In genomic region chr14:79496701-79497100, GRCh38 we compare ENCODE assay signal across 17 cellular contexts.
"Had no signal": no experiment of that assay in that cellular context is flagged by ENCODE, and none has a peak within 500 bp of the region (broad histone marks: within the 10 kb centered on the region; RNA-seq: fewer than 3 reads in every experiment).

No MANE protein-coding gene starts in this region.

- DNase-seq: activated CD4-positive, alpha-beta T cell treated with anti-CD3 and anti-CD28 coated beads, Interleukin-2, amount 10 ng/mL, durations not matched to agents 7 days and 5 days; activated CD8-positive, alpha-beta T cell treated with anti-CD3 and anti-CD28 coated beads, Interleukin-2, amount 10 ng/mL, durations not matched to agents 7 days and 5 days; activated gamma-delta T cell; activated naive CD4-positive, alpha-beta T cell treated with anti-CD3 and anti-CD28 coated beads, Interleukin-2, amount 50 U/mL, for 16 hours; activated naive CD8-positive, alpha-beta T cell treated with anti-CD3 and anti-CD28 coated beads, Interleukin-2, amount 50 U/mL, for 24 hours; anterior cingulate cortex; body of pancreas; effector memory CD4-positive, alpha-beta T cell; foreskin keratinocyte; immature natural killer cell; natural killer cell; ovary; stimulated activated CD4-positive, alpha-beta T cell treated with anti-CD3 and anti-CD28 coated beads, Interleukin-4, amount 100 ng/mL, for 24 hours; stimulated activated naive CD4-positive, alpha-beta T cell treated with Interleukin-2 at 50 U/mL for 16 hours; upper lobe of right lung had no signal

- ATAC-seq: activated CD4-positive, CD25-positive, alpha-beta regulatory T cell treated with anti-CD3 and anti-CD28 coated beads, Interleukin-2, amount 50 U/mL, for 24 hours; activated CD8-positive, alpha-beta T cell treated with anti-CD3 and anti-CD28 coated beads, Interleukin-2, amount 10 ng/mL, durations not matched to agents 7 days and 5 days; activated naive CD8-positive, alpha-beta T cell treated with anti-CD3 and anti-CD28 coated beads, Interleukin-2, amount 50 U/mL, for 24 hours; body of pancreas; foreskin keratinocyte; left lobe of liver; natural killer cell; upper lobe of right lung had no signal
